1 cellular context compared by ENCODE assay signal in the genomic region with DNA sequence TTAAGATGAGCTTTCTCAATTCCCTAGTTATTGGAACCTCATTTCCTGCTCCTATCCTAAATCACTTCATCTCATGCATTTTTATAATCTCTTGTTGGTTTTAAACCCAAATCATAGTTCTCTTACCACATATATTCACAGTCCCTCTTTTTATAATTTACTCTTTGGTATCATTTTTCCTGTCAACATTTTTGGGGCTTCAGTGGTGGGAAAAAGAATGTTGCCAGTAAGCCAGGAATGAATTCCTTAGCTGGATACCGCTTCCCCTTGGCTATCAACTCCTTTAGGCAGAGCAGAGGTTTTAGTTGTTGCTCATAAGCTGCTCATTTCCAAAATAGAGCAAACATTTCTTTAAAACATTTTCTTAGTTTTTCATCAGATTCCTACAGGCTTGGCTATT.
TF ChIP-seq lines count a peak whose summit lies in the region.

No MANE protein-coding gene starts in this region.

TF ChIP-seq in SK-N-SH, 30 proteins besides CTCF, POLR2A, EP300 and RAD21 (continued from another document):
- TF ChIP-seq NFIC (IDR thresholded peaks at IDR 0.05; ENCODE audit: borderline replicate concordance) (peak; percentile 71), TAF1 (IDR thresholded peaks at IDR 0.05; ENCODE audit: borderline replicate concordance, low read depth, low read length) (no peak)
